In genomic region chr12:12837025-12837872, GRCh38 we compare ENCODE assay signal across 8 cellular contexts. TPM values are rescaled to one million over a fixed set of nuclear protein-coding genes. Genes with fewer than 3 reads are reported as not detected.
DNase-seq lines count a peak whose midpoint lies in the region; ATAC-seq and TF ChIP-seq lines count a peak whose summit lies in the region.

No MANE protein-coding gene starts in this region.

- intact Hi-C loops in left ventricle myocardium inferior (cut with micrococcal nuclease) (no loop called here), sciatic nerve (cut with DNase I) (no loop called here)

- peak; percentile 59 for TF ChIP-seq CTCF in left ventricle myocardium inferior (IDR thresholded peaks at IDR 0.05; ENCODE audit: borderline replicate concordance)

- no peak overlapping the region for H3K4me3 ChIP-seq in left ventricle myocardium inferior

- no peaks in the 10 kb centered on the region for H3K4me1 ChIP-seq in left ventricle myocardium inferior

- no peaks in the 10 kb centered on the region for H3K27me3 ChIP-seq in left ventricle myocardium inferior (ENCODE audit: low read depth)

- H3K9me3 ChIP-seq in left ventricle myocardium inferior (replicated peaks) = no peaks in the 10 kb centered on the region

- H3K27ac ChIP-seq in left ventricle myocardium inferior (replicated peaks) = no peak overlapping the region

- peak; percentile 70 for DNase-seq in NCI-H2107 treated with DMSO at 0.1 percent for 48 hours (lab: John Stamatoyannopoulos, UW; ENCODE audit: unreplicated experiment)
- no peak for DNase-seq in NCI-H2107 (lab: John Stamatoyannopoulos, UW)
- DNase-seq in HT1080 (ENCODE audit: low read depth) = peak; percentile 76
- DNase-seq in RPMI7951 (ENCODE audit: low read depth) = peak; percentile 71
- DNase-seq in activated naive CD4-positive, alpha-beta T cell treated with anti-CD3 and anti-CD28 coated beads, Interleukin-2, amount 50 U/mL, for 16 hours = peak; percentile 54
- no peak for DNase-seq in left ventricle myocardium inferior
- no peak for DNase-seq in sciatic nerve (ENCODE audit: low spot score)
- no peak for DNase-seq in cerebellar nuclear complex (lab: John Stamatoyannopoulos, UW)

- peak; percentile 76 for ATAC-seq in sciatic nerve

- H3K36me3 ChIP-seq in left ventricle myocardium inferior = peaks cover 18% of the 10 kb centered on the region

RNA-seq across cellular contexts. Expression of gene DDX47, which starts 24.1 kb away (rescaled TPM):
- 108 TPM in 2 replicates for total RNA-seq in HT1080 (2014; rRNA removed; shearing (Covaris generic))
- 122 and 125 TPM in 2 replicates for polyA plus RNA-seq in HT1080 (2015; cell fraction: cytosol; rRNA removed)
- 222 and 248 TPM in 2 replicates for polyA plus RNA-seq in HT1080 (2015; cell fraction: nucleus; rRNA removed)
- 75.4 and 86.6 TPM in 2 replicates for total RNA-seq in RPMI7951 (2014; rRNA removed; shearing (Covaris generic))
- 26.7 TPM for total RNA-seq in left ventricle myocardium inferior
- 48.6 TPM for total RNA-seq in sciatic nerve

RNA-seq across cellular contexts. Expression of gene APOLD1, which starts 51.8 kb away (rescaled TPM):
- total RNA-seq in HT1080 (2014; rRNA removed; shearing (Covaris generic)) = 1.8 and 2.8 TPM in 2 replicates
- 0.69 and 0.71 TPM in 2 replicates for polyA plus RNA-seq in HT1080 (2015; cell fraction: cytosol; rRNA removed)
- polyA plus RNA-seq in HT1080 (2015; cell fraction: nucleus; rRNA removed) = 0.23 and 0.25 TPM in 2 replicates
- total RNA-seq in RPMI7951 (2014; rRNA removed; shearing (Covaris generic)) = 12.6 and 12.7 TPM in 2 replicates
- total RNA-seq in left ventricle myocardium inferior = 22.0 TPM
- total RNA-seq in sciatic nerve = 41.1 TPM

RNA-seq across cellular contexts. Expression of gene GPRC5A, which starts 54.1 kb away (rescaled TPM):
- 19.8 and 21.7 TPM in 2 replicates for total RNA-seq in HT1080 (2014; rRNA removed; shearing (Covaris generic))
- polyA plus RNA-seq in HT1080 (2015; cell fraction: cytosol; rRNA removed) = 62.9 and 66.4 TPM in 2 replicates
- 148 and 163 TPM in 2 replicates for polyA plus RNA-seq in HT1080 (2015; cell fraction: nucleus; rRNA removed)
- total RNA-seq in RPMI7951 (2014; rRNA removed; shearing (Covaris generic)) = 4.7 and 5.1 TPM in 2 replicates
- total RNA-seq in left ventricle myocardium inferior = 0.77 TPM
- total RNA-seq in sciatic nerve = 9.3 TPM

Comparison
In these comparisons a context has a peak if more than half of its experiments do, and no peak if none do; other contexts are left out.
1. DNase-seq: peak in NCI-H2107 treated with DMSO at 0.1 percent for 48 hours (single experiment), HT1080 (single experiment), RPMI7951 (single experiment) and activated naive CD4-positive, alpha-beta T cell treated with anti-CD3 and anti-CD28 coated beads, Interleukin-2, amount 50 U/mL, for 16 hours (single experiment); none in NCI-H2107 (single experiment), left ventricle myocardium inferior (single experiment), sciatic nerve (single experiment) and cerebellar nuclear complex (0 of 2).